8 cellular contexts compared by ENCODE assay signal in genomic region chr3:61250784-61251173, GRCh38. TPM values are rescaled to one million over a fixed set of nuclear protein-coding genes. Genes with fewer than 3 reads are reported as not detected.
DNase-seq lines count a peak whose midpoint lies in the region; ATAC-seq and TF ChIP-seq lines count a peak whose summit lies in the region.

No MANE protein-coding gene starts in this region.

- H2AFZ ChIP-seq in PC-3 (ENCODE audit: low read length) = peak overlapping the region; percentile 95

- H3K4me2 ChIP-seq in PC-3 (ENCODE audit: low read length) = peak overlapping the region; percentile 85

- H3K27ac ChIP-seq in PC-3 (ENCODE audit: low read length) (no peak overlapping the region), breast epithelium (peak overlapping the region; percentile 90 to 93), layer of hippocampus (ENCODE audit: low read depth, low read length) (peak overlapping the region; percentile 55)

- POLR2A ChIA-PET in PC-3 (lab: Charles Lee; ENCODE audit: unreplicated experiment) = no interaction called here

- TSS peak; percentile 80 for BruUV-seq in PC-3 (replicated peaks; lab: Mats Ljungman, UMichigan)

- no peaks in the 10 kb centered on the region for H3K27me3 ChIP-seq in PC-3 (ENCODE audit: low read length)
- no peaks in the 10 kb centered on the region for H3K27me3 ChIP-seq in breast epithelium
- no peaks in the 10 kb centered on the region for H3K27me3 ChIP-seq in layer of hippocampus (ENCODE audit: control insufficient read depth, insufficient read depth, low read length)

- no peaks in the 10 kb centered on the region for H4K20me1 ChIP-seq in PC-3 (ENCODE audit: low read length)

- H3K4me3 ChIP-seq in PC-3 (ENCODE audit: low read length) (peak overlapping the region; percentile 69), breast epithelium (peak overlapping the region; percentile 71 to 88 (median 80))

- peak; percentile 21 for ATAC-seq in PC-3
- ATAC-seq in HG03095 (IDR thresholded peaks at IDR 0.05; ENCODE audit: unreplicated experiment) = no peak

- in situ Hi-C loops in GM13977 (cut with MboI; ENCODE audit: low pct_unique_long_range_greater_than_20kb, low sequenced_read_pairs, unreplicated experiment) = no loop called here

- peaks cover 16% of the 10 kb centered on the region for H3K4me1 ChIP-seq in PC-3 (ENCODE audit: insufficient read depth, low read length)
- H3K4me1 ChIP-seq in breast epithelium = no peaks in the 10 kb centered on the region

- H3K9me3 ChIP-seq in PC-3 (ENCODE audit: low read length) = no peaks in the 10 kb centered on the region
- H3K9me3 ChIP-seq in breast epithelium = no peaks in the 10 kb centered on the region

- no peaks in the 10 kb centered on the region for H3K79me2 ChIP-seq in PC-3 (ENCODE audit: low read length)

- TF ChIP-seq CTCF in PC-3 (conservative IDR thresholded peaks at IDR 0.05; ENCODE audit: low read depth, low read length) (no peak), breast epithelium (IDR thresholded peaks at IDR 0.05) (no peak), GM13977 (IDR thresholded peaks at IDR 0.05; ENCODE audit: extremely low read depth, insufficient read depth, missing control alignments) (no peak)

- H3K9me2 ChIP-seq in PC-3 (replicated peaks; ENCODE audit: low read length) = no peaks in the 10 kb centered on the region

- no peak for TF ChIP-seq POLR2A in breast epithelium (IDR thresholded peaks at IDR 0.05)

- intact Hi-C loops in PC-3 (cut with micrococcal nuclease) = loop anchor here (5.0 kb wide), 2 partner anchors 68 to 298 kb away; no protein-coding TSS in a partner anchor
- intact Hi-C loops in breast epithelium (cut with DNase I; ENCODE audit: low total_unique reads) = no loop called here

- CTCF ChIA-PET in PC-3 (lab: Charles Lee) = no interaction called here

- H3F3A ChIP-seq in PC-3 (ENCODE audit: low read length, unreplicated experiment) = no peaks in the 10 kb centered on the region

- H3K36me3 ChIP-seq in PC-3 (ENCODE audit: low read depth, low read length) = no peaks in the 10 kb centered on the region
- H3K36me3 ChIP-seq in breast epithelium = no peaks in the 10 kb centered on the region

- peak; percentile 7 for DNase-seq in NCI-H2029 (lab: John Stamatoyannopoulos, UW)
- DNase-seq in NCI-H2029 treated with DMSO at 0.1 percent for 48 hours (lab: John Stamatoyannopoulos, UW) = no peak
- peak; percentile 43 for DNase-seq in PC-3
- DNase-seq in breast epithelium (ENCODE audit: low spot score in 2 of 2) = peak; percentile 62 to 66
- peak; percentile 16 for DNase-seq in stimulated activated CD4-positive, alpha-beta T cell treated with anti-CD3 and anti-CD28 coated beads, Interleukin-4, amount 100 ng/mL, for 24 hours
- no peak for DNase-seq in GM13977 (ENCODE audit: low spot score)

- H3K9ac ChIP-seq in PC-3 (ENCODE audit: low read length) = peak overlapping the region; percentile 64

RNA-seq across cellular contexts. Expression of gene FHIT, which starts 0.5 kb away (rescaled TPM):
- total RNA-seq in PC-3 (2014; rRNA removed) (1.2 and 3.6 TPM in 2 replicates), breast epithelium (10 to 100 TPM in 2 of 3 donors, 1 to 10 TPM in 1; 9.0 to 19.2 (median 17.7) TPM)

Comparison
In these comparisons a context has a peak if more than half of its experiments do, and no peak if none do; other contexts are left out.
1. DNase-seq: peak in NCI-H2029 (single experiment), PC-3 (single experiment), breast epithelium (2 of 2) and stimulated activated CD4-positive, alpha-beta T cell treated with anti-CD3 and anti-CD28 coated beads, Interleukin-4, amount 100 ng/mL, for 24 hours (single experiment); none in NCI-H2029 treated with DMSO at 0.1 percent for 48 hours (single experiment) and GM13977 (single experiment).